ENCODE assay signal across 8 cellular contexts in genomic region chr1:239814306-239814881, GRCh38.
DNase-seq lines count a peak whose midpoint lies in the region; ATAC-seq, FAIRE-seq and TF ChIP-seq lines count a peak whose summit lies in the region.

No MANE protein-coding gene starts in this region.

- no peak for TF ChIP-seq CTCF in D721Med (IDR thresholded peaks at IDR 0.05; ENCODE audit: insufficient read depth, missing control alignments)
- TF ChIP-seq CTCF in osteocyte (IDR thresholded peaks at IDR 0.05): no peak

- no peaks in the 10 kb centered on the region for H3K36me3 Mint-ChIP-seq in osteocyte (ENCODE audit: unreplicated experiment)

- ATAC-seq in GM21737 (IDR thresholded peaks at IDR 0.05; ENCODE audit: unreplicated experiment) (no peak), HG03025 (IDR thresholded peaks at IDR 0.05; ENCODE audit: low FRiP score, unreplicated experiment) (no peak)

- peak; percentile 29 for FAIRE-seq in D721Med (lab: Jason Lieb, UNC)

- H3K27ac Mint-ChIP-seq in osteocyte (ENCODE audit: unreplicated experiment): no peak overlapping the region

- H3K27ac ChIP-seq in cingulate gyrus (ENCODE audit: low read depth, low read length): peak overlapping the region; percentile 65

- H3K27me3 Mint-ChIP-seq in osteocyte (ENCODE audit: unreplicated experiment): no peaks in the 10 kb centered on the region

- DNase-seq in D721Med (ENCODE audit: insufficient read length, low spot score): no peak
- peak; percentile 29 for DNase-seq in NCI-H446 treated with DMSO at 0.1 percent for 48 hours (lab: John Stamatoyannopoulos, UW)
- DNase-seq in osteocyte (ENCODE audit: extremely low spot score, unreplicated experiment): no peak
- no peak for DNase-seq in NCI-H1092 treated with DMSO at 0.1 percent for 48 hours (lab: John Stamatoyannopoulos, UW)
- no peak for DNase-seq in pons (ENCODE audit: low spot score)

- no peaks in the 10 kb centered on the region for H3K9me3 Mint-ChIP-seq in osteocyte (ENCODE audit: unreplicated experiment)

- H3K4me1 Mint-ChIP-seq in osteocyte (ENCODE audit: unreplicated experiment): peaks cover 11% of the 10 kb centered on the region

- peak overlapping the region; percentile 4 for H3K4me3 Mint-ChIP-seq in osteocyte (ENCODE audit: unreplicated experiment)
